In genomic region chr10:60967260-60967659, GRCh38 we compare ENCODE assay signal across 24 cellular contexts.
"Had no signal": no experiment of that assay in that cellular context is flagged by ENCODE, and none has a peak within 500 bp of the region (broad histone marks: within the 10 kb centered on the region; RNA-seq: fewer than 3 reads in every experiment).

No MANE protein-coding gene starts in this region.

- FAIRE-seq: keratinocyte had no signal

- DNase-seq: activated CD4-positive, alpha-beta T cell treated with anti-CD3 and anti-CD28 coated beads for 1 hour; activated CD8-positive, alpha-beta memory T cell treated with anti-CD3 and anti-CD28 coated beads, Interleukin-2, amount 10 ng/mL, durations not matched to agents 7 days and 5 days; activated CD8-positive, alpha-beta T cell treated with anti-CD3 and anti-CD28 coated beads, Interleukin-2, amount 10 ng/mL, durations not matched to agents 7 days and 5 days; activated naive CD8-positive, alpha-beta T cell treated with anti-CD3 and anti-CD28 coated beads, Interleukin-2, amount 50 U/mL, for 24 hours; activated T-cell treated with anti-CD3 and anti-CD28 coated beads, Interleukin-2, amount 50 U/mL, for 48 hours; amygdala; central memory CD4-positive, alpha-beta T cell; endodermal cell; foreskin fibroblast; head of caudate nucleus; hippocampal formation; left cardiac atrium; mucosa of descending colon; right cardiac atrium; spleen; stimulated activated naive CD4-positive, alpha-beta T cell; transverse colon; uterus had no signal

- H3K4me3 ChIP-seq: breast epithelium, mucosa of descending colon, spleen, transverse colon, uterus had no signal

- H3K27me3 ChIP-seq: breast epithelium, spleen, transverse colon, uterus had no signal

- ATAC-seq: activated CD8-positive, alpha-beta memory T cell treated with anti-CD3 and anti-CD28 coated beads, Interleukin-2, amount 10 ng/mL, durations not matched to agents 7 days and 5 days; activated CD8-positive, alpha-beta T cell treated with anti-CD3 and anti-CD28 coated beads, Interleukin-2, amount 10 ng/mL, durations not matched to agents 7 days and 5 days; esophagus mucosa; left cardiac atrium; left ventricle myocardium superior; mucosa of descending colon; natural killer cell treated with Interleukin-12 subunit alpha and Interleukin-12 subunit beta and Interleukin-15 and Interleukin-18, amount 100 ng/mL, for 72 hours; right cardiac atrium; WTC11 had no signal

- H3K9me3 ChIP-seq: breast epithelium, mucosa of descending colon, spleen, transverse colon, uterus had no signal

- H3K36me3 ChIP-seq: breast epithelium, spleen, transverse colon, uterus had no signal

- H3K27ac ChIP-seq: breast epithelium, spleen, transverse colon, uterus had no signal

- H3K4me1 ChIP-seq: breast epithelium had no signal
